8 cellular contexts compared by ENCODE assay signal in genomic region chr15:55222588-55222987, GRCh38. TPM values are rescaled to one million over a fixed set of nuclear protein-coding genes. Genes with fewer than 3 reads are reported as not detected.
DNase-seq lines count a peak whose midpoint lies in the region; ATAC-seq and TF ChIP-seq lines count a peak whose summit lies in the region.

No MANE protein-coding gene starts in this region.

- peaks cover 52% of the 10 kb centered on the region for H3K36me3 Mint-ChIP-seq in activated naive CD4-positive, alpha-beta T cell treated with anti-CD3 and anti-CD28 coated beads for 36 hours (ENCODE audit: low read depth)
- peaks cover 14% of the 10 kb centered on the region for H3K36me3 Mint-ChIP-seq in T-cell

- TF ChIP-seq CTCF in osteoblast (IDR thresholded peaks at IDR 0.05; ENCODE audit: extremely low read depth, low read depth, low read length): no peak

- DNase-seq in activated naive CD4-positive, alpha-beta T cell treated with anti-CD3 and anti-CD28 coated beads for 36 hours: no peak
- DNase-seq in activated naive CD4-positive, alpha-beta T cell treated with anti-CD3 and anti-CD28 coated beads, Interleukin-2, amount 50 U/mL, for 16 hours: no peak
- no peak for DNase-seq in T-cell
- DNase-seq in stimulated activated naive CD8-positive, alpha-beta T cell treated with anti-CD3 and anti-CD28 coated beads, Interleukin-15, amount 100 ng/mL, for 72 hours: no peak
- DNase-seq in SW 1271 (lab: John Stamatoyannopoulos, UW): no peak
- DNase-seq in stimulated activated CD4-positive, alpha-beta T cell treated with anti-CD3 and anti-CD28 coated beads, Interleukin-4, amount 100 ng/mL, for 1 hour: no peak
- no peak for DNase-seq in osteoblast (ENCODE audit: insufficient read length, low spot score, missing footprints)

- CTCF ChIA-PET in activated naive CD4-positive, alpha-beta T cell treated with anti-CD3 and anti-CD28 coated beads for 36 hours (lab: Charles Lee): interaction anchor here (0.6 kb wide), 1 partner anchor 26 kb away, joined by 3 read pairs; no protein-coding TSS in a partner anchor
- CTCF ChIA-PET in T-cell (lab: Charles Lee): interaction anchor here in 1 of 2 donors (1.3 kb wide), 1 partner anchor 44 kb away, joined by 4 read pairs; no protein-coding TSS in a partner anchor

- H3K4me1 ChIP-seq in osteoblast (ENCODE audit: insufficient read depth, low read length): peaks cover 17% of the 10 kb centered on the region

- peaks cover 67% of the 10 kb centered on the region for H3K4me1 Mint-ChIP-seq in activated naive CD4-positive, alpha-beta T cell treated with anti-CD3 and anti-CD28 coated beads for 36 hours (ENCODE audit: low read depth)
- H3K4me1 Mint-ChIP-seq in T-cell: peaks cover 59 to 70% (median 61%) of the 10 kb centered on the region in 3 donors
- H3K4me1 Mint-ChIP-seq in stimulated activated naive CD8-positive, alpha-beta T cell treated with anti-CD3 and anti-CD28 coated beads, Interleukin-15, amount 100 ng/mL, for 72 hours: peaks cover 85% of the 10 kb centered on the region

- ATAC-seq in HG03060 (IDR thresholded peaks at IDR 0.05; ENCODE audit: low read depth, unreplicated experiment) (peak; percentile 50), T-cell (replicated peaks in 1 of 4) (peak in 2 of 4 experiments; percentile 51 to 67)
- ATAC-seq in stimulated activated naive CD8-positive, alpha-beta T cell treated with anti-CD3 and anti-CD28 coated beads, Interleukin-15, amount 100 ng/mL, for 72 hours: no peak

- H3K4me2 ChIP-seq in osteoblast (ENCODE audit: insufficient read depth, low read length): no peak overlapping the region

- no peak overlapping the region for H3K27ac ChIP-seq in osteoblast (ENCODE audit: low read depth, low read length)

- no peaks in the 10 kb centered on the region for H3K79me2 ChIP-seq in osteoblast (ENCODE audit: insufficient read depth, low read length)

- no peaks in the 10 kb centered on the region for H3K27me3 ChIP-seq in osteoblast (ENCODE audit: insufficient read depth, low read length)

- H3K36me3 ChIP-seq in osteoblast (ENCODE audit: insufficient read depth, low read length): peaks cover 7% of the 10 kb centered on the region

- H3K4me3 Mint-ChIP-seq in activated naive CD4-positive, alpha-beta T cell treated with anti-CD3 and anti-CD28 coated beads for 36 hours: no peak overlapping the region
- H3K4me3 Mint-ChIP-seq in T-cell: peak overlapping the region in 2 of 3 donors; percentile 8 to 67
- H3K4me3 Mint-ChIP-seq in stimulated activated naive CD8-positive, alpha-beta T cell treated with anti-CD3 and anti-CD28 coated beads, Interleukin-15, amount 100 ng/mL, for 72 hours: peak overlapping the region; percentile 60 to 69

- no peaks in the 10 kb centered on the region for H3K9me3 ChIP-seq in osteoblast (ENCODE audit: low read depth, low read length)

- H3K27ac Mint-ChIP-seq in activated naive CD4-positive, alpha-beta T cell treated with anti-CD3 and anti-CD28 coated beads for 36 hours: peak overlapping the region; percentile 87
- peak overlapping the region; percentile 56 to 81 for H3K27ac Mint-ChIP-seq in T-cell
- H3K27ac Mint-ChIP-seq in stimulated activated naive CD8-positive, alpha-beta T cell treated with anti-CD3 and anti-CD28 coated beads, Interleukin-15, amount 100 ng/mL, for 72 hours: peak overlapping the region; percentile 72 to 82

- POLR2A ChIA-PET in T-cell (lab: Charles Lee): interaction anchor here in 1 of 2 donors (0.6 kb wide), 1 partner anchor 39 kb away, joined by 3 read pairs; no protein-coding TSS in a partner anchor

- no peak overlapping the region for H2AFZ ChIP-seq in osteoblast (ENCODE audit: low read length)

- no peak overlapping the region for H3K4me3 ChIP-seq in osteoblast (ENCODE audit: insufficient read depth, low read length)

- no peaks in the 10 kb centered on the region for H4K20me1 ChIP-seq in osteoblast (ENCODE audit: insufficient read depth, low read length)

- no peaks in the 10 kb centered on the region for H3K27me3 Mint-ChIP-seq in activated naive CD4-positive, alpha-beta T cell treated with anti-CD3 and anti-CD28 coated beads for 36 hours (ENCODE audit: low read depth)
- no peaks in the 10 kb centered on the region for H3K27me3 Mint-ChIP-seq in T-cell
- H3K27me3 Mint-ChIP-seq in stimulated activated naive CD8-positive, alpha-beta T cell treated with anti-CD3 and anti-CD28 coated beads, Interleukin-15, amount 100 ng/mL, for 72 hours: no peaks in the 10 kb centered on the region

- H3K9me3 Mint-ChIP-seq in activated naive CD4-positive, alpha-beta T cell treated with anti-CD3 and anti-CD28 coated beads for 36 hours: no peaks in the 10 kb centered on the region
- no peaks in the 10 kb centered on the region for H3K9me3 Mint-ChIP-seq in T-cell
- no peaks in the 10 kb centered on the region for H3K9me3 Mint-ChIP-seq in stimulated activated naive CD8-positive, alpha-beta T cell treated with anti-CD3 and anti-CD28 coated beads, Interleukin-15, amount 100 ng/mL, for 72 hours

- intact Hi-C loops in activated naive CD4-positive, alpha-beta T cell treated with anti-CD3 and anti-CD28 coated beads for 36 hours (cut with micrococcal nuclease): no loop called here

RNA-seq across cellular contexts. Expression of gene RSL24D1, which starts 25.8 kb away (rescaled TPM):
- 100 to 1,000 TPM; 201 to 209 TPM for total RNA-seq in activated naive CD4-positive, alpha-beta T cell treated with anti-CD3 and anti-CD28 coated beads for 36 hours
- total RNA-seq in T-cell (100 to 1,000 TPM in 3 of 5 donors, 10 to 100 TPM in 2; 88.9 to 133 (median 108) TPM), osteoblast (110 and 118 TPM in 2 replicates)
